ENCODE assay signal across 8 cellular contexts in genomic region chr17:74203439-74204240, GRCh38. TPM values are rescaled to one million over a fixed set of nuclear protein-coding genes. Genes with fewer than 3 reads are reported as not detected.
DNase-seq lines count a peak whose midpoint lies in the region; ATAC-seq and TF ChIP-seq lines count a peak whose summit lies in the region.

TSS of gene RPL38 (plus strand) at chr17:74203678. CDS start at chr17:74203956, 278 bp downstream.

- peaks cover 20% of the 10 kb centered on the region for H3K27me3 Mint-ChIP-seq in nephron (ENCODE audit: low read depth)
- peaks cover 13% of the 10 kb centered on the region for H3K27me3 Mint-ChIP-seq in stimulated activated naive CD8-positive, alpha-beta T cell treated with anti-CD3 and anti-CD28 coated beads, Interleukin-15, Interleukin-2, amounts not matched to agents 100 ng/mL and 50 ng/mL, for 24 hours

- ATAC-seq in GM21825 (IDR thresholded peaks at IDR 0.05; ENCODE audit: unreplicated experiment): peak; percentile 68

- peak within 1 kb of the TSS; percentile 97 for H3K4me3 ChIP-seq in DOHH2 (ENCODE audit: low read length)
- peak within 1 kb of the TSS; percentile 99 for H3K4me3 ChIP-seq in Loucy (ENCODE audit: low read length, poor library complexity, severe bottlenecking)
- peak within 1 kb of the TSS; percentile 77 for H3K4me3 ChIP-seq in fibroblast of the aortic adventitia (ENCODE audit: low read depth, low read length)

- H3K27ac Mint-ChIP-seq in nephron: peak within 1 kb of the TSS; percentile 92 to 99 (median 98)
- H3K27ac Mint-ChIP-seq in stimulated activated naive CD8-positive, alpha-beta T cell treated with anti-CD3 and anti-CD28 coated beads, Interleukin-15, Interleukin-2, amounts not matched to agents 100 ng/mL and 50 ng/mL, for 24 hours: peak within 1 kb of the TSS; percentile 100

- H3K4me2 ChIP-seq in DOHH2 (ENCODE audit: low read length) (peak within 1 kb of the TSS; percentile 73), Loucy (ENCODE audit: low read depth, low read length, poor library complexity, severe bottlenecking) (peak within 1 kb of the TSS; percentile 77)

- peak within 1 kb of the TSS; percentile 98 to 100 (median 99) for H3K4me3 Mint-ChIP-seq in nephron
- peak within 1 kb of the TSS; percentile 100 for H3K4me3 Mint-ChIP-seq in stimulated activated naive CD8-positive, alpha-beta T cell treated with anti-CD3 and anti-CD28 coated beads, Interleukin-15, Interleukin-2, amounts not matched to agents 100 ng/mL and 50 ng/mL, for 24 hours

- H3K4me1 ChIP-seq in DOHH2 (ENCODE audit: control insufficient read depth, low read length) (peaks cover 38% of the 10 kb centered on the region), Loucy (ENCODE audit: insufficient read depth, low read length, poor library complexity, severe bottlenecking) (peaks cover 24% of the 10 kb centered on the region)

- H3K9ac ChIP-seq in Loucy (ENCODE audit: low read depth, low read length, poor library complexity, severe bottlenecking): peak within 1 kb of the TSS; percentile 99

- peaks cover 51% of the 10 kb centered on the region for H3K36me3 ChIP-seq in DOHH2 (ENCODE audit: control insufficient read depth, low read length)
- H3K36me3 ChIP-seq in Loucy (ENCODE audit: insufficient read depth, low read length): peaks cover 26% of the 10 kb centered on the region; the same call in 1 of the 2 replicates

- H3K9me3 ChIP-seq in DOHH2 (ENCODE audit: control insufficient read depth, insufficient read depth, low read length) (no peaks in the 10 kb centered on the region), Loucy (ENCODE audit: insufficient read depth, low read depth, low read length) (no peaks in the 10 kb centered on the region)

- H3K27me3 ChIP-seq in DOHH2 (ENCODE audit: control insufficient read depth, low read length): peaks cover 29% of the 10 kb centered on the region
- H3K27me3 ChIP-seq in Loucy (ENCODE audit: insufficient read depth, low read length, poor library complexity, severe bottlenecking): peaks cover 10% of the 10 kb centered on the region

- peaks cover 42% of the 10 kb centered on the region for H3K4me1 Mint-ChIP-seq in nephron
- H3K4me1 Mint-ChIP-seq in stimulated activated naive CD8-positive, alpha-beta T cell treated with anti-CD3 and anti-CD28 coated beads, Interleukin-15, Interleukin-2, amounts not matched to agents 100 ng/mL and 50 ng/mL, for 24 hours (ENCODE audit: low read depth): peaks cover 47% of the 10 kb centered on the region

- peaks cover 41% of the 10 kb centered on the region for H3F3A ChIP-seq in DOHH2 (ENCODE audit: control insufficient read depth, insufficient read depth)
- H3F3A ChIP-seq in Loucy (ENCODE audit: low read depth): 0 out of 2 replicates have a peak, but pooled peaks cover under 1% of the 10 kb centered on the region

- peak within 1 kb of the TSS; percentile 66 for H2AFZ ChIP-seq in Loucy (ENCODE audit: low read length)

- no peaks in the 10 kb centered on the region for H3K9me3 Mint-ChIP-seq in nephron
- H3K9me3 Mint-ChIP-seq in stimulated activated naive CD8-positive, alpha-beta T cell treated with anti-CD3 and anti-CD28 coated beads, Interleukin-15, Interleukin-2, amounts not matched to agents 100 ng/mL and 50 ng/mL, for 24 hours: no peaks in the 10 kb centered on the region

- H4K20me1 ChIP-seq in DOHH2 (ENCODE audit: control insufficient read depth, insufficient read depth, low read depth, low read length) (peaks cover 25% of the 10 kb centered on the region), Loucy (ENCODE audit: insufficient read depth, low read length, poor library complexity, severe bottlenecking) (peaks cover 49% of the 10 kb centered on the region)

- H3K27ac ChIP-seq in DOHH2 (ENCODE audit: low read depth, low read length): peak within 1 kb of the TSS; percentile 70

- H3K79me2 ChIP-seq in DOHH2 (ENCODE audit: control insufficient read depth, low read length) (peaks cover 51% of the 10 kb centered on the region), Loucy (ENCODE audit: insufficient read depth, low read length) (peaks cover 51% of the 10 kb centered on the region)

- DNase-seq in SHP77 (lab: John Stamatoyannopoulos, UW) (peak; percentile 98), fibroblast of the aortic adventitia (ENCODE audit: low read depth) (peak; percentile 98)
- peak; percentile 89 for DNase-seq in activated effector memory CD4-positive, alpha-beta T cell treated with Interleukin-2 at 50 U/mL for 16 hours

- H3K9me2 ChIP-seq in DOHH2 (replicated peaks; ENCODE audit: control insufficient read depth, low read length) (no peaks in the 10 kb centered on the region), Loucy (replicated peaks; ENCODE audit: low read depth, low read length) (no peaks in the 10 kb centered on the region)

- peak; percentile 93 for TF ChIP-seq CTCF in DOHH2 (IDR thresholded peaks at IDR 0.05; ENCODE audit: low read depth, low read length, poor library complexity, severe bottlenecking)
- peak; percentile 88 for TF ChIP-seq CTCF in Loucy (conservative IDR thresholded peaks at IDR 0.05; ENCODE audit: low read length)
- TF ChIP-seq CTCF in fibroblast of the aortic adventitia (IDR thresholded peaks at IDR 0.05; ENCODE audit: insufficient read depth, low read length): peak; percentile 96
- peak; percentile 85 to 96 (median 95) for TF ChIP-seq CTCF in nephron (IDR thresholded peaks at IDR 0.05; ENCODE audit: unreplicated experiment in 3 of 3)

- H3K36me3 Mint-ChIP-seq in nephron (ENCODE audit: low read depth): peaks cover 32% of the 10 kb centered on the region
- H3K36me3 Mint-ChIP-seq in stimulated activated naive CD8-positive, alpha-beta T cell treated with anti-CD3 and anti-CD28 coated beads, Interleukin-15, Interleukin-2, amounts not matched to agents 100 ng/mL and 50 ng/mL, for 24 hours (ENCODE audit: low read depth): peaks cover 49% of the 10 kb centered on the region

RNA-seq across cellular contexts. Expression of gene RPL38, which starts in this region (rescaled TPM):
- total RNA-seq in fibroblast of the aortic adventitia (ENCODE audit: low replicate concordance): 268 and 400 TPM in 2 replicates

Comparison
In these comparisons a context has a peak if more than half of its experiments do, and no peak if none do; other contexts are left out.
1. Peak in every context shown above with its lines: DNase-seq, ATAC-seq, H3K4me3 ChIP-seq and H3K27ac ChIP-seq.